8 cellular contexts compared by ENCODE assay signal in the genomic region with DNA sequence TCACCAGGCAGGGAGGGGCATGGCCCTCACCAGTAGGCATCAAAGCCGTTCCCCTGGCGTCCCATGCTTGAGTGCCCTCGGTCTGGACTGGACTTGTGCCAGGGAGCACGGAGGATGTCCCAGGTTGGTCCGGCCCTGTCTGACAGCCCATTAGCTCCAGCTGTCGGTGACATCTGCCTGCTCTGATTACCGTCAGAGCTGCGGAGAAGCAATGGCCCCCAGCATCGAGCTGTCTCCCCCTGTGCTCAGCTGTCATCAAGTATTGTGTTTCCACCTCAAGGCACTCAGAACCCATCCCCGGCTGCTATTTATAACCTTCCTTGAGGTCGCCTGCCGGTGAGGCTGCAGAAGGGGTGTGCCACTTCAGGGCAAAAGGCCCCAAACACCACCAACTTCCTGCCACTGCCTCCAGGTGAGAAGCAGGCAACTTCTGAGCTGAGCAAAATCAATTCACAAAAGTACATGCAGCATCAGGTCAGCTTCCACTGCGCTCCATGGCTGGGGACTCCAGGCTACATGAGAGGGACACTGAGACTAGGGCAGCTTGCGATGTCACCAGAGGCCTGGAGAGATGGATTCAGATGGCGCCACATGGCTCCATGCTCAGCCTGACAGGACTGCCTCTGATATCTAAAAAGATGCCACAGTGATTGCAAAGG.
DNase-seq lines count a peak whose midpoint lies in the region; ATAC-seq, FAIRE-seq and TF ChIP-seq lines count a peak whose summit lies in the region.

No MANE protein-coding gene starts in this region.

- H3K36me3 Mint-ChIP-seq in immature natural killer cell = no peaks in the 10 kb centered on the region

- peak overlapping the region in 1 of 6 donors; percentile 16 for H3K27ac Mint-ChIP-seq in immature natural killer cell

- DNase-seq in GM12891 (ENCODE audit: insufficient read length, low spot score) = no peak
- DNase-seq in NCI-H2227 treated with DMSO at 0.1 percent for 48 hours (lab: John Stamatoyannopoulos, UW) = peak; percentile 5
- DNase-seq in immature natural killer cell = peak; percentile 15 to 21 (median 20)
- DNase-seq in cerebellar cortex (ENCODE audit: low spot score) = no peak
- DNase-seq in NOMO-1 (lab: John Stamatoyannopoulos, UW; ENCODE audit: unreplicated experiment in 2 of 2) = no peak
- no peak for DNase-seq in ureter (ENCODE audit: low spot score)

- peak overlapping the region in 2 of 5 donors; percentile 4 to 18 for H3K4me3 Mint-ChIP-seq in immature natural killer cell

- peaks cover 0 to 3% (median 2%) of the 10 kb centered on the region in 3 donors for H3K27me3 Mint-ChIP-seq in immature natural killer cell (ENCODE audit: low read depth in 3 of 3)

- H3K9me3 Mint-ChIP-seq in immature natural killer cell = no peaks in the 10 kb centered on the region

- ATAC-seq in GM21423 (IDR thresholded peaks at IDR 0.05; ENCODE audit: unreplicated experiment) (peak; percentile 40), GM21390 (IDR thresholded peaks at IDR 0.05; ENCODE audit: unreplicated experiment) (no peak)

- peaks cover 18 to 28% of the 10 kb centered on the region in 2 donors for H3K4me1 Mint-ChIP-seq in immature natural killer cell

- no peak for TF ChIP-seq POLR2A in GM12891 (IDR thresholded peaks at IDR 0.05; ENCODE audit: low read depth, low read length)

- FAIRE-seq in GM12891 (lab: Jason Lieb, UNC) = peak; percentile 98

TF ChIP-seq in GM12891, 5 proteins besides CTCF, POLR2A, EP300 and RAD21:
- TF ChIP-seq POLR2AphosphoS5 (IDR thresholded peaks at IDR 0.05; ENCODE audit: low read depth, low read length) (no peak), PAX5 (IDR thresholded peaks at IDR 0.05; ENCODE audit: insufficient read depth, low read length, severe bottlenecking) (no peak)

Comparison
In these comparisons a context has a peak if more than half of its experiments do, and no peak if none do; other contexts are left out.
1. DNase-seq: peak in NCI-H2227 treated with DMSO at 0.1 percent for 48 hours (single experiment) and immature natural killer cell (3 of 3); none in GM12891 (single experiment), cerebellar cortex (single experiment), NOMO-1 (0 of 2) and ureter (single experiment).